Comparison of ENCODE assay signal across 1 cellular context in the genomic region with DNA sequence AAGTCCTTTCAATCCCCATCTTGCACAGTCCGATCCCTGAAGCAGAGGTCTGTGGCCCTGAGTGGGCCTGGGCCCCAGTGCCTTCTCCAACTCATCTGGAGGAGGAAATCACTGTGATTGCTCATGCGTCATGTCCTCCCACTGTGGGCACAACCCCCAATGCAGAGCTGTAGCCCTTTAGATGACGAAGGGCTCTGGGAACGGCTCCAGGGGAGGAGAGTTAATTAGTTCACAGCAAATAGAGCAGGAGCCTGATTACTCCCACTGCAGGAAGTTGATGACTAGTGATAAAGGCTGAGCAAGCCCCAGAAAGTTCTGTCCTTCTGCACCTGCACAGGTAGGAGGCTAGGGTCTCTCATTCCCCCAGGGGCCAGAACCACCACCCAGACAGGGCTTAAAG.
TF ChIP-seq lines count a peak whose summit lies in the region.

No MANE protein-coding gene starts in this region.

TF ChIP-seq in HepG2, 621 proteins besides CTCF, POLR2A, EP300 and RAD21 (continued from another document):
- TF ChIP-seq, protein P1, sequence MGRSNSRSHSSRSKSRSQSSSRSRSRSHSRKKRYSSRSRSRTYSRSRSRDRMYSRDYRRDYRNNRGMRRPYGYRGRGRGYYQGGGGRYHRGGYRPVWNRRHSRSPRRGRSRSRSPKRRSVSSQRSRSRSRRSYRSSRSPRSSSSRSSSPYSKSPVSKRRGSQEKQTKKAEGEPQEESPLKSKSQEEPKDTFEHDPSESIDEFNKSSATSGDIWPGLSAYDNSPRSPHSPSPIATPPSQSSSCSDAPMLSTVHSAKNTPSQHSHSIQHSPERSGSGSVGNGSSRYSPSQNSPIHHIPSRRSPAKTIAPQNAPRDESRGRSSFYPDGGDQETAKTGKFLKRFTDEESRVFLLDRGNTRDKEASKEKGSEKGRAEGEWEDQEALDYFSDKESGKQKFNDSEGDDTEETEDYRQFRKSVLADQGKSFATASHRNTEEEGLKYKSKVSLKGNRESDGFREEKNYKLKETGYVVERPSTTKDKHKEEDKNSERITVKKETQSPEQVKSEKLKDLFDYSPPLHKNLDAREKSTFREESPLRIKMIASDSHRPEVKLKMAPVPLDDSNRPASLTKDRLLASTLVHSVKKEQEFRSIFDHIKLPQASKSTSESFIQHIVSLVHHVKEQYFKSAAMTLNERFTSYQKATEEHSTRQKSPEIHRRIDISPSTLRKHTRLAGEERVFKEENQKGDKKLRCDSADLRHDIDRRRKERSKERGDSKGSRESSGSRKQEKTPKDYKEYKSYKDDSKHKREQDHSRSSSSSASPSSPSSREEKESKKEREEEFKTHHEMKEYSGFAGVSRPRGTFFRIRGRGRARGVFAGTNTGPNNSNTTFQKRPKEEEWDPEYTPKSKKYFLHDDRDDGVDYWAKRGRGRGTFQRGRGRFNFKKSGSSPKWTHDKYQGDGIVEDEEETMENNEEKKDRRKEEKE (IDR thresholded peaks at IDR 0.05) = no peak
- TF ChIP-seq HNRNPK (IDR thresholded peaks at IDR 0.05; ENCODE audit: low read depth, low read length, poor library complexity, severe bottlenecking) = no peak
TF ChIP-seq in HepG2: peak in this region for 0.
